In the genomic region with DNA sequence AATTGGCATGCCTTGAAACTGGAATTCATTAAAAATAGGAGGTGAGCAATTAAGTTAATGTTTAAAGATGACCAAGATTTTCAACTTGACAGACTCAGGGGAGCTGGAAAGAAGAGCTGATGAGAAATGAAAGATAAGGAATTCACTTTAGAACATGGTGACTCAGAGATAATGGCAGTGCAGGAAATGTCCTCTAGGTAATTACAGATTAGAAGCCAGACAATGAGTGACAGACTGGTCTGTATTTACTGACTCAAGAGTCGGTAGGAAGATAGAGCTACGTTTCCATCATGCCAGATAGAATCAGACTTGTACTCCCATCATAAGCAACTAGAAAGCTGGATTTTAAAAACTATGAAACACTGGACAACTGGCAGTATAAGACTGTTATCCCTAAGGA, we compare ENCODE assay signal across 1 cellular context.
TF ChIP-seq lines count a peak whose summit lies in the region.

No MANE protein-coding gene starts in this region.

TF ChIP-seq in SK-N-SH treated with all-trans-retinoic acid at 6 μM for 48 hours, 23 proteins besides CTCF, POLR2A, EP300 and RAD21 (continued from another document):
- TF ChIP-seq, protein P1, sequence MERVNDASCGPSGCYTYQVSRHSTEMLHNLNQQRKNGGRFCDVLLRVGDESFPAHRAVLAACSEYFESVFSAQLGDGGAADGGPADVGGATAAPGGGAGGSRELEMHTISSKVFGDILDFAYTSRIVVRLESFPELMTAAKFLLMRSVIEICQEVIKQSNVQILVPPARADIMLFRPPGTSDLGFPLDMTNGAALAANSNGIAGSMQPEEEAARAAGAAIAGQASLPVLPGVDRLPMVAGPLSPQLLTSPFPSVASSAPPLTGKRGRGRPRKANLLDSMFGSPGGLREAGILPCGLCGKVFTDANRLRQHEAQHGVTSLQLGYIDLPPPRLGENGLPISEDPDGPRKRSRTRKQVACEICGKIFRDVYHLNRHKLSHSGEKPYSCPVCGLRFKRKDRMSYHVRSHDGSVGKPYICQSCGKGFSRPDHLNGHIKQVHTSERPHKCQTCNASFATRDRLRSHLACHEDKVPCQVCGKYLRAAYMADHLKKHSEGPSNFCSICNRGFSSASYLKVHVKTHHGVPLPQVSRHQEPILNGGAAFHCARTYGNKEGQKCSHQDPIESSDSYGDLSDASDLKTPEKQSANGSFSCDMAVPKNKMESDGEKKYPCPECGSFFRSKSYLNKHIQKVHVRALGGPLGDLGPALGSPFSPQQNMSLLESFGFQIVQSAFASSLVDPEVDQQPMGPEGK (CRISPR knock-in tag; IDR thresholded peaks at IDR 0.05; ENCODE audit: borderline replicate concordance), result no peak
- no peak for TF ChIP-seq ZC3H10 (CRISPR knock-in tag; IDR thresholded peaks at IDR 0.05)
